Comparison of ENCODE assay signal across 27 cellular contexts in genomic region chr5:172972557-172972956, GRCh38.
"Had no signal": no experiment of that assay in that cellular context is flagged by ENCODE, and none has a peak within 500 bp of the region (broad histone marks: within the 10 kb centered on the region; RNA-seq: fewer than 3 reads in every experiment).

No MANE protein-coding gene starts in this region.

- H3K27me3 ChIP-seq: adrenal gland, breast epithelium, Peyer's patch had no signal

- ATAC-seq: T-cell had no signal

- H3K27me3 Mint-ChIP-seq: activated CD4-positive, alpha-beta memory T cell treated with anti-CD3 and anti-CD28 coated beads for 36 hours; activated CD4-positive, alpha-beta T cell treated with anti-CD3 and anti-CD28 coated beads, Interleukin-2, amount 10 ng/mL, durations not matched to agents 7 days and 5 days; activated naive CD4-positive, alpha-beta T cell treated with anti-CD3 and anti-CD28 coated beads, Interleukin-2, amount 10 ng/mL, durations not matched to agents 7 days and 5 days; activated naive CD8-positive, alpha-beta T cell treated with anti-CD3 and anti-CD28 coated beads for 36 hours had no signal

- H3K36me3 ChIP-seq: breast epithelium had no signal

- H3K4me3 Mint-ChIP-seq: activated CD4-positive, alpha-beta memory T cell treated with anti-CD3 and anti-CD28 coated beads for 36 hours; activated CD4-positive, alpha-beta T cell treated with anti-CD3 and anti-CD28 coated beads, Interleukin-2, amount 10 ng/mL, durations not matched to agents 7 days and 5 days; activated naive CD4-positive, alpha-beta T cell treated with anti-CD3 and anti-CD28 coated beads, Interleukin-2, amount 10 ng/mL, durations not matched to agents 7 days and 5 days; activated naive CD8-positive, alpha-beta T cell treated with anti-CD3 and anti-CD28 coated beads for 36 hours; T-cell had no signal

- H3K4me3 ChIP-seq: adrenal gland, breast epithelium, Peyer's patch had no signal

- H3K9me3 ChIP-seq: adrenal gland, breast epithelium, Peyer's patch had no signal

- H3K27ac Mint-ChIP-seq: activated CD4-positive, alpha-beta memory T cell treated with anti-CD3 and anti-CD28 coated beads for 36 hours; activated CD4-positive, alpha-beta T cell treated with anti-CD3 and anti-CD28 coated beads, Interleukin-2, amount 10 ng/mL, durations not matched to agents 7 days and 5 days; activated naive CD4-positive, alpha-beta T cell treated with anti-CD3 and anti-CD28 coated beads, Interleukin-2, amount 10 ng/mL, durations not matched to agents 7 days and 5 days; activated naive CD8-positive, alpha-beta T cell treated with anti-CD3 and anti-CD28 coated beads for 36 hours; activated T-helper 2 cell treated with anti-CD3 and anti-CD28 coated beads, Interferon-gamma antibody, Interleukin-2, Interleukin-4, amounts not matched to agents 10 μg/mL and 5 μg/mL and 100 μg/mL, durations not matched to agents 14 hours and 24 hours and 36 hours; T-cell had no signal

- H3K4me1 ChIP-seq: adrenal gland, breast epithelium, Peyer's patch had no signal

- H3K4me1 Mint-ChIP-seq: activated CD4-positive, alpha-beta T cell treated with anti-CD3 and anti-CD28 coated beads, Interleukin-2, amount 10 ng/mL, durations not matched to agents 7 days and 5 days; activated naive CD4-positive, alpha-beta T cell treated with anti-CD3 and anti-CD28 coated beads, Interleukin-2, amount 10 ng/mL, durations not matched to agents 7 days and 5 days; activated naive CD8-positive, alpha-beta T cell treated with anti-CD3 and anti-CD28 coated beads for 36 hours; T-cell had no signal

- H3K27ac ChIP-seq: breast epithelium, Peyer's patch, VCaP had no signal

- DNase-seq: activated CD4-positive, alpha-beta memory T cell treated with anti-CD3 and anti-CD28 coated beads for 36 hours; activated CD4-positive, alpha-beta T cell treated with anti-CD3 and anti-CD28 coated beads, Interleukin-2, amount 10 ng/mL, durations not matched to agents 7 days and 5 days; activated CD4-positive, CD25-positive, alpha-beta regulatory T cell; activated gamma-delta T cell treated with Interleukin-2 at 50 U/mL for 16 hours; activated naive CD4-positive, alpha-beta T cell treated with anti-CD3 and anti-CD28 coated beads, Interleukin-2, amount 10 ng/mL, durations not matched to agents 7 days and 5 days; activated naive CD8-positive, alpha-beta T cell treated with anti-CD3 and anti-CD28 coated beads for 36 hours; activated T-cell treated with anti-CD3 and anti-CD28 coated beads for 4 hours; activated T-cell treated with anti-CD3 and anti-CD28 coated beads, Interleukin-2, amount 50 U/mL, for 48 hours; adrenal gland; anterior cingulate cortex; caudate nucleus; Kasumi-1; KBM-7; NCI-H1105 treated with DMSO at 0.1 percent for 48 hours; NCI-H1436 treated with DMSO at 0.1 percent for 48 hours; NCI-H187 treated with DMSO at 0.1 percent for 48 hours; NCI-H2081 treated with DMSO at 0.1 percent for 48 hours; NCI-H446; NCI-H524; Peyer's patch; SHP77; T-cell; T-helper 2 cell; T1000 had no signal

- H3K9me3 Mint-ChIP-seq: activated CD4-positive, alpha-beta memory T cell treated with anti-CD3 and anti-CD28 coated beads for 36 hours; activated CD4-positive, alpha-beta T cell treated with anti-CD3 and anti-CD28 coated beads, Interleukin-2, amount 10 ng/mL, durations not matched to agents 7 days and 5 days; activated naive CD4-positive, alpha-beta T cell treated with anti-CD3 and anti-CD28 coated beads, Interleukin-2, amount 10 ng/mL, durations not matched to agents 7 days and 5 days; activated naive CD8-positive, alpha-beta T cell treated with anti-CD3 and anti-CD28 coated beads for 36 hours; activated T-helper 2 cell treated with anti-CD3 and anti-CD28 coated beads, Interferon-gamma antibody, Interleukin-2, Interleukin-4, amounts not matched to agents 10 μg/mL and 5 μg/mL and 100 μg/mL, durations not matched to agents 14 hours and 24 hours and 36 hours; T-cell had no signal
